Comparison of ENCODE assay signal across 8 cellular contexts in the genomic region with DNA sequence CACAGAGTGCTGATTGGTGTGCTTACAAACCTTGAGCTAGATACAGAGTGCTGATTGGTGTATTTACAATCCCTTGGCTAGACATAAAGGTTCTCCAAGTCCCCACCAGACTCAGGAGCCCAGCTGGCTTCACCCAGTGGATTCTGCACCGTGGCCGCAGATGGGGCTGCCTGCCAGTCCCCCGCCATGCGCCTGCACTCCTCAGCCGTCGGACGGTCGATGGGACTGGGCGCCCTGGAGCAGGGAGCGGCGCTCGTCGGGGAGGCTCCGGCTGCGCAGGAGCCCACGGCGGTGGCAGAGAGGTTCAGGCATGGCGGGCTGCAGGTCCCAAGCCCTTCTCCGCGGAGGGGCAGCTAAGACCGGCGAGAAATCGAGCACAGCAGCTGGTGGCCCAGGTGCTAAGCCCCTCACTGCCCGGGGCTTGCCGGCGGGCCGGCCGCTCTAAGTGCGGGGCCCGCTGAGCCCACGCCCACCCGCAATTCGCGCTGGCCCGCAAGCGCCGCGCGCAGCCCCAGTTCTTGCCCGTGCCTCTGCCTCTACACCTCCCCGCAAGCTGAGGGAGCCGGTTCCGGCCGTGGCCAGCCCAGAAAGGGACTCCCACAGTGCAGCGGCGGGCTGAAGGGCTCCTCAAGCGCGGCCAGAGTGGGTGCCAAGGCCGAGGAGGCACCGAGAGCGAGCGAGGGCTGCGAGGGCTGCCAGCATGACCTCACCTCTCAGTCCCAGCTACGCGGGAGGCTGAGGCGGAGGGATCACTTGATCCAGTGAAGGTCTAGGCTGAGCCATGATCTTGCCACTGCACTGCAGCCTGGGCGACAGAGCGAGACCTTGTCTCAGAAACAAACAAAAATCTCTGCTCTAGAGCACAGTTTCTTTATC. TPM values are rescaled to one million over a fixed set of nuclear protein-coding genes. Genes with fewer than 3 reads are reported as not detected.
DNase-seq lines count a peak whose midpoint lies in the region; ATAC-seq, FAIRE-seq and TF ChIP-seq lines count a peak whose summit lies in the region.
"Not testable (repeated sequence)": the region's sequence is repeated elsewhere in the genome, so short reads cannot be mapped to it uniquely, and the experiment has no call there.

No MANE protein-coding gene starts in this region.

- not testable (repeated sequence) for H3K79me2 ChIP-seq in H9 (ENCODE audit: insufficient read depth, low read length); H1 (ENCODE audit: control insufficient read depth in 1 of 2, insufficient read depth in 2 of 2, low read length in 2 of 2); smooth muscle cell (ENCODE audit: low read depth)

- not testable (repeated sequence) for H2BK15ac ChIP-seq in H9 (ENCODE audit: low read depth, low read length); H1 (ENCODE audit: low read length)

- H3K4me1 Mint-ChIP-seq in CD4-positive, CD25-positive, alpha-beta regulatory T cell; H9; WTC11; natural killer cell treated with Interleukin-12 subunit alpha and Interleukin-12 subunit beta and Interleukin-15 and Interleukin-18, amount 100 ng/mL, for 72 hours (ENCODE audit: low read depth in 2 of 2): not testable (repeated sequence)
- peaks cover 11% of the 10 kb centered on the region for H3K4me1 Mint-ChIP-seq in type B pancreatic cell (ENCODE audit: unreplicated experiment)

- H3K18ac ChIP-seq in H9 (ENCODE audit: insufficient read length, low read depth, low read length); H1 (ENCODE audit: extremely low read depth, low read length): not testable (repeated sequence)

- H2AFZ ChIP-seq in H9 (ENCODE audit: low read length); H1 (ENCODE audit: low read length); smooth muscle cell (ENCODE audit: low read depth): not testable (repeated sequence)

- H3K9me3 ChIP-seq in CD4-positive, CD25-positive, alpha-beta regulatory T cell (ENCODE audit: control insufficient read depth in 2 of 2, low read length in 2 of 2); H9 (ENCODE audit: control insufficient read depth, low read depth, low read length); H1 (ENCODE audit: insufficient read depth in 2 of 2, low read depth in 1 of 2, low read length in 1 of 2); iPS-15b (ENCODE audit: control insufficient read depth, insufficient read depth, low read length); smooth muscle cell (replicated peaks; ENCODE audit: low read depth): not testable (repeated sequence)

- not testable (repeated sequence) for H3K4ac ChIP-seq in H9 (ENCODE audit: low read depth, low read length); H1 (replicated peaks; ENCODE audit: insufficient read length, low read depth, low read length)

- not testable (repeated sequence) for H3K9ac ChIP-seq in H9 (ENCODE audit: extremely low read depth, insufficient read length, low read length); H1 (replicated peaks in 1 of 4; ENCODE audit: extremely low read depth in 1 of 4, low read depth in 3 of 4, low read length in 3 of 4); smooth muscle cell (ENCODE audit: low read depth)
- peak overlapping the region; percentile 47 for H3K9ac ChIP-seq in iPS-15b (ENCODE audit: low read depth, low read length)

- not testable (repeated sequence) for H3K27me3 Mint-ChIP-seq in CD4-positive, CD25-positive, alpha-beta regulatory T cell; H9 (ENCODE audit: low read depth); natural killer cell treated with Interleukin-12 subunit alpha and Interleukin-12 subunit beta and Interleukin-15 and Interleukin-18, amount 100 ng/mL, for 72 hours; type B pancreatic cell
- peaks cover 16% of the 10 kb centered on the region for H3K27me3 Mint-ChIP-seq in WTC11 (ENCODE audit: low read depth)

- not testable (repeated sequence) for H2BK120ac ChIP-seq in H9 (ENCODE audit: low read depth, low read length, poor library complexity, severe bottlenecking); H1 (replicated peaks; ENCODE audit: low read depth, low read length)

- H3K56ac ChIP-seq in H9 (ENCODE audit: insufficient read length, low read depth, low read length); H1 (replicated peaks; ENCODE audit: insufficient read length, low read depth, low read length): not testable (repeated sequence)

- TF ChIP-seq POLR2A in H1 (IDR thresholded peaks at IDR 0.05; ENCODE audit: control extremely low read depth in 1 of 2, low read depth in 2 of 2, low read length in 2 of 2) = not testable (repeated sequence)

- TF ChIP-seq EP300 in H1 (IDR thresholded peaks at IDR 0.05; ENCODE audit: borderline replicate concordance in 1 of 2, low read depth in 2 of 2, low read length in 2 of 2) = not testable (repeated sequence)

- not testable (repeated sequence) for H3K9me3 Mint-ChIP-seq in CD4-positive, CD25-positive, alpha-beta regulatory T cell; H9; WTC11; natural killer cell treated with Interleukin-12 subunit alpha and Interleukin-12 subunit beta and Interleukin-15 and Interleukin-18, amount 100 ng/mL, for 72 hours; type B pancreatic cell

- H3K23me2 ChIP-seq in H9 (ENCODE audit: insufficient read length, low read depth, low read length, poor library complexity, severe bottlenecking); H1 (ENCODE audit: low read depth, low read length): not testable (repeated sequence)

- H3K79me1 ChIP-seq in H9 (ENCODE audit: insufficient read depth, low read depth, low read length, poor library complexity, severe bottlenecking); H1 (ENCODE audit: low read depth, low read length): not testable (repeated sequence)

- H3K27ac Mint-ChIP-seq in CD4-positive, CD25-positive, alpha-beta regulatory T cell = peak overlapping the region in 2 of 3 donors; percentile 37 to 56
- not testable (repeated sequence) for H3K27ac Mint-ChIP-seq in H9; WTC11; natural killer cell treated with Interleukin-12 subunit alpha and Interleukin-12 subunit beta and Interleukin-15 and Interleukin-18, amount 100 ng/mL, for 72 hours
- H3K27ac Mint-ChIP-seq in type B pancreatic cell = peak overlapping the region; percentile 44

- not testable (repeated sequence) for H3K36me3 ChIP-seq in CD4-positive, CD25-positive, alpha-beta regulatory T cell (ENCODE audit: control insufficient read depth, insufficient read depth, low read length); H1 (ENCODE audit: control insufficient read depth in 2 of 4, insufficient read depth in 4 of 4, low read length in 3 of 4); iPS-15b (ENCODE audit: control insufficient read depth, insufficient read depth, low read length); smooth muscle cell (ENCODE audit: low read depth)

- not testable (repeated sequence) for DNase-seq in CD4-positive, CD25-positive, alpha-beta regulatory T cell; H1 (ENCODE audit: low read depth in 1 of 2, low spot score in 2 of 2); smooth muscle cell (lab: John Stamatoyannopoulos, UW; ENCODE audit: unreplicated experiment); type B pancreatic cell (ENCODE audit: extremely low spot score, unreplicated experiment)
- DNase-seq in H9 (peak; percentile 44), WTC11 (ENCODE audit: low spot score) (peak; percentile 26)
- DNase-seq in natural killer cell treated with Interleukin-12 subunit alpha and Interleukin-12 subunit beta and Interleukin-15 and Interleukin-18, amount 100 ng/mL, for 72 hours (ENCODE audit: low spot score) = peak; percentile 58

- H4K5ac ChIP-seq in H9 (ENCODE audit: insufficient read length, low read depth, low read length); H1 (ENCODE audit: insufficient read length, low read depth, low read length): not testable (repeated sequence)

- H3K27me3 ChIP-seq in CD4-positive, CD25-positive, alpha-beta regulatory T cell (ENCODE audit: control insufficient read depth, insufficient read depth, low read length); H9 (ENCODE audit: insufficient read depth, low read length); H1 (replicated peaks in 1 of 4; ENCODE audit: control insufficient read depth in 3 of 4, extremely low read depth in 1 of 4, insufficient read depth in 3 of 4, low read length in 3 of 4); iPS-15b (ENCODE audit: control insufficient read depth, insufficient read depth, low read length); smooth muscle cell (ENCODE audit: low read depth): not testable (repeated sequence)

- not testable (repeated sequence) for H4K20me1 ChIP-seq in H9 (ENCODE audit: control insufficient read depth, insufficient read depth, insufficient read length); H1 (replicated peaks in 1 of 2; ENCODE audit: control insufficient read depth in 1 of 2, insufficient read depth in 2 of 2, low read length in 2 of 2); smooth muscle cell (ENCODE audit: low read depth)

- TF ChIP-seq RAD21 in H1 (IDR thresholded peaks at IDR 0.05 in 1 of 2, conservative IDR thresholded peaks at IDR 0.05 in 1 of 2; ENCODE audit: low read depth in 2 of 2, low read length in 2 of 2) = not testable (repeated sequence)

- not testable (repeated sequence) for ATAC-seq in CD4-positive, CD25-positive, alpha-beta regulatory T cell (ENCODE audit: low read depth in 2 of 2); WTC11; natural killer cell treated with Interleukin-12 subunit alpha and Interleukin-12 subunit beta and Interleukin-15 and Interleukin-18, amount 100 ng/mL, for 72 hours

- H4K8ac ChIP-seq in H9 (replicated peaks; ENCODE audit: insufficient read length, low read depth, low read length) = not testable (repeated sequence)
- H4K8ac ChIP-seq in H1 (ENCODE audit: extremely low read depth, insufficient read depth, low read length) = peak overlapping the region; percentile 57; the same call in 1 of the 2 replicates

- not testable (repeated sequence) for H3K4me1 ChIP-seq in CD4-positive, CD25-positive, alpha-beta regulatory T cell (ENCODE audit: control insufficient read depth, insufficient read depth, low read length, poor library complexity, severe bottlenecking); H9 (ENCODE audit: insufficient read depth, low read length); H1 (replicated peaks in 1 of 4; ENCODE audit: control insufficient read depth in 3 of 4, insufficient read depth in 4 of 4, low read length in 3 of 4); iPS-15b (ENCODE audit: control insufficient read depth, insufficient read depth, low read length); smooth muscle cell (ENCODE audit: low read depth)

- POLR2A ChIA-PET in WTC11 (lab: Charles Lee) = not testable (repeated sequence)
- POLR2A ChIA-PET in H1 (lab: Charles Lee; ENCODE audit: partially characterized antibody) = interaction anchor here (1.0 to 3.6 kb wide), 5 partner anchors 8 to 242 kb away, joined by 3 to 12 read pairs (median 4); partner anchors contain the start of genes NIPSNAP1 and THOC5

- FAIRE-seq in H1 (lab: Jason Lieb, UNC) = not testable (repeated sequence)

- H3K23ac ChIP-seq in H9 (ENCODE audit: insufficient read length, low read depth, low read length); H1 (ENCODE audit: insufficient read length): not testable (repeated sequence)

- not testable (repeated sequence) for H3K36me3 Mint-ChIP-seq in CD4-positive, CD25-positive, alpha-beta regulatory T cell; H9 (ENCODE audit: insufficient read depth in 1 of 3, low read depth in 3 of 3); WTC11; natural killer cell treated with Interleukin-12 subunit alpha and Interleukin-12 subunit beta and Interleukin-15 and Interleukin-18, amount 100 ng/mL, for 72 hours; type B pancreatic cell

- H2BK12ac ChIP-seq in H9 (ENCODE audit: insufficient read length, low read depth, low read length); H1 (ENCODE audit: low read depth, low read length): not testable (repeated sequence)

- not testable (repeated sequence) for H2BK5ac ChIP-seq in H9 (ENCODE audit: insufficient read length, low read length); H1 (ENCODE audit: low read depth, low read length)

- not testable (repeated sequence) for H3K4me2 ChIP-seq in H9 (ENCODE audit: insufficient read depth, insufficient read length, low read length)
- H3K4me2 ChIP-seq in H1 (ENCODE audit: insufficient read depth in 1 of 2, low read depth in 2 of 2, low read length in 2 of 2) (peak overlapping the region in 1 of 2 experiments; percentile 21; a peak in 1 of 4 replicates), smooth muscle cell (peak overlapping the region; percentile 31)

- not testable (repeated sequence) for H2AK5ac ChIP-seq in H9 (ENCODE audit: insufficient read length, low read length); H1 (ENCODE audit: low read depth, low read length)

- TF ChIP-seq CTCF in H9 (conservative IDR thresholded peaks at IDR 0.05); WTC11 (IDR thresholded peaks at IDR 0.05); H1 (IDR thresholded peaks at IDR 0.05; ENCODE audit: control extremely low read depth in 1 of 3, insufficient read depth in 1 of 3, low read depth in 1 of 3, low read length in 3 of 3); smooth muscle cell (IDR thresholded peaks at IDR 0.05; ENCODE audit: borderline replicate concordance, insufficient read depth, poor library complexity, severe bottlenecking); type B pancreatic cell (conservative IDR thresholded peaks at IDR 0.05): not testable (repeated sequence)

- H3K4me3 Mint-ChIP-seq in CD4-positive, CD25-positive, alpha-beta regulatory T cell = peak overlapping the region in 1 of 4 donors; percentile 87
- H3K4me3 Mint-ChIP-seq in H9; natural killer cell treated with Interleukin-12 subunit alpha and Interleukin-12 subunit beta and Interleukin-15 and Interleukin-18, amount 100 ng/mL, for 72 hours; type B pancreatic cell: not testable (repeated sequence)
- H3K4me3 Mint-ChIP-seq in WTC11 = peak overlapping the region; percentile 50

- no CpG with 5 or more reads among the region's 58 CpGs for WGBS in H9 (ENCODE audit: extremely low coverage, insufficient read length, low lambda C conversion rate)
- WGBS in H1 (ENCODE audit: extremely low coverage in 1 of 2, insufficient coverage in 1 of 2, insufficient read length in 1 of 2, insufficient replicate concordance in 2 of 2, low coverage in 1 of 2, low lambda C conversion rate in 2 of 2, missing lambda C conversion rate in 1 of 2), 2 experiments = 83% methylated on average over 43 of the region's 58 CpGs; no CpG with 5 or more reads in 1 of the 2 experiments
- WGBS in smooth muscle cell (ENCODE audit: low lambda C conversion rate) = 69% methylated on average over 54 of the region's 58 CpGs

- H3K27ac ChIP-seq in CD4-positive, CD25-positive, alpha-beta regulatory T cell (ENCODE audit: insufficient read depth, low read length, poor library complexity, severe bottlenecking); H9 (ENCODE audit: insufficient read length, low read depth, low read length); H1 (ENCODE audit: low read depth, low read length); smooth muscle cell (ENCODE audit: low read depth): not testable (repeated sequence)

- not testable (repeated sequence) for H3T11ph ChIP-seq in H9 (ENCODE audit: low read length)

- CTCF ChIA-PET in WTC11 (lab: Charles Lee) = interaction anchor here (1.6 to 3.0 kb wide), 4 partner anchors 8 to 27 kb away, joined by 5 to 11 read pairs (median 10); no protein-coding TSS in a partner anchor
- CTCF ChIA-PET in H1 (lab: Charles Lee; ENCODE audit: partially characterized antibody) = interaction anchor here (1.8 to 5.7 kb wide), 2 partner anchors 9 to 26 kb away, joined by 5 to 38 read pairs; no protein-coding TSS in a partner anchor

- not testable (repeated sequence) for H3K14ac ChIP-seq in H9 (ENCODE audit: insufficient read depth, low read length); H1 (ENCODE audit: insufficient read length)

- H4K91ac ChIP-seq in H9 (ENCODE audit: insufficient read length, low read depth, low read length); H1 (replicated peaks; ENCODE audit: insufficient read length, low read length): not testable (repeated sequence)

- not testable (repeated sequence) for H3F3A ChIP-seq in smooth muscle cell (ENCODE audit: low read depth)

- not testable (repeated sequence) for H2BK20ac ChIP-seq in H9 (ENCODE audit: low read depth, low read length, poor library complexity, severe bottlenecking); H1 (ENCODE audit: low read length)

- not testable (repeated sequence) for H3K4me3 ChIP-seq in CD4-positive, CD25-positive, alpha-beta regulatory T cell (ENCODE audit: low read depth, low read length); smooth muscle cell
- H3K4me3 ChIP-seq in H1 (ENCODE audit: extremely low read depth in 1 of 4, insufficient read depth in 2 of 4, low read depth in 3 of 4, low read length in 4 of 4) (peak overlapping the region in 2 of 4 experiments; percentile 6 to 39; a peak in 2 of 8 replicates), iPS-15b (ENCODE audit: low read depth, low read length) (peak overlapping the region; percentile 37)

RNA-seq across cellular contexts. Expression of gene NF2, which starts 5.3 kb away (rescaled TPM):
- total RNA-seq in CD4-positive, CD25-positive, alpha-beta regulatory T cell = 31.6 TPM
- 10 to 100 TPM; 16.4 to 20.0 (median 18.5) TPM for polyA plus RNA-seq in CD4-positive, CD25-positive, alpha-beta regulatory T cell
- 46.5 and 50.9 TPM in 2 replicates for total RNA-seq in H9 (2021)
- 56.2 to 56.9 TPM (median 56.8 TPM) in 3 replicates for total RNA-seq in WTC11 (2021)
- 53.6 and 54.9 TPM in 2 replicates for total RNA-seq in H1 (2021; fragmentation: NEBNext Ultra II Directional; extraction: Animal tissue kit (Norgen Biotek cat#: 25700))
- polyA plus RNA-seq in H1 (2011; rRNA removed) = 17.6 and 18.3 TPM in 2 replicates
- polyA plus RNA-seq in H1 (2011; cell fraction: cytosol; rRNA removed) = 13.8 TPM
- 17.7 TPM for polyA plus RNA-seq in H1 (2011; cell fraction: nucleus; rRNA removed)
- polyA plus RNA-seq in H1 (2012, experiment 1 of 2) = 15.3 to 18.9 TPM (median 15.8 TPM) in 4 replicates
- 8.3 TPM for polyA plus RNA-seq in H1 (2012, experiment 2 of 2)
- polyA plus RNA-seq in H1 (2013, experiment 1 of 2) = 13.5 TPM
- polyA plus RNA-seq in H1 (2013, experiment 2 of 2) = 14.1 TPM
- 28.8 and 36.2 TPM in 2 replicates for polyA minus RNA-seq in H1 (2011; rRNA and poly(A)+ RNA removed)
- 23.5 TPM for polyA minus RNA-seq in H1 (2011; cell fraction: cytosol; rRNA and poly(A)+ RNA removed)
- polyA minus RNA-seq in H1 (2011; cell fraction: nucleus; rRNA and poly(A)+ RNA removed) = 22.7 TPM
- 10 to 100 TPM; 58.2 to 70.9 TPM for total RNA-seq in natural killer cell treated with Interleukin-12 subunit alpha and Interleukin-12 subunit beta and Interleukin-15 and Interleukin-18, amount 100 ng/mL, for 72 hours
- 21.7 and 25.1 TPM in 2 replicates for total RNA-seq in smooth muscle cell
- polyA plus RNA-seq in smooth muscle cell = 21.5 and 23.9 TPM in 2 replicates
- 40.3 and 45.6 TPM in 2 replicates for total RNA-seq in type B pancreatic cell (ENCODE audit: low replicate concordance)

RNA-seq across cellular contexts. Expression of gene NIPSNAP1, which starts 17.2 kb away (rescaled TPM):
- total RNA-seq in CD4-positive, CD25-positive, alpha-beta regulatory T cell = 26.9 TPM
- polyA plus RNA-seq in CD4-positive, CD25-positive, alpha-beta regulatory T cell = 10 to 100 TPM; 48.5 to 61.9 (median 54.5) TPM
- 169 and 171 TPM in 2 replicates for total RNA-seq in H9 (2021)
- total RNA-seq in WTC11 (2021) = 153 to 224 TPM (median 217 TPM) in 3 replicates
- total RNA-seq in H1 (2021; fragmentation: NEBNext Ultra II Directional; extraction: Animal tissue kit (Norgen Biotek cat#: 25700)) = 165 and 167 TPM in 2 replicates
- polyA plus RNA-seq in H1 (2011; rRNA removed) = 128 and 133 TPM in 2 replicates
- 206 TPM for polyA plus RNA-seq in H1 (2011; cell fraction: cytosol; rRNA removed)
- polyA plus RNA-seq in H1 (2011; cell fraction: nucleus; rRNA removed) = 170 TPM
- 146 to 225 TPM (median 207 TPM) in 4 replicates for polyA plus RNA-seq in H1 (2012, experiment 1 of 2)
- 249 TPM for polyA plus RNA-seq in H1 (2012, experiment 2 of 2)
- polyA plus RNA-seq in H1 (2013, experiment 1 of 2) = 146 TPM
- 143 TPM for polyA plus RNA-seq in H1 (2013, experiment 2 of 2)
- polyA minus RNA-seq in H1 (2011; rRNA and poly(A)+ RNA removed) = 150 and 179 TPM in 2 replicates
- polyA minus RNA-seq in H1 (2011; cell fraction: cytosol; rRNA and poly(A)+ RNA removed) = 76.8 TPM
- polyA minus RNA-seq in H1 (2011; cell fraction: nucleus; rRNA and poly(A)+ RNA removed) = 75.6 TPM
- total RNA-seq in natural killer cell treated with Interleukin-12 subunit alpha and Interleukin-12 subunit beta and Interleukin-15 and Interleukin-18, amount 100 ng/mL, for 72 hours = 10 to 100 TPM; 20.3 to 21.4 TPM
- 36.7 and 42.8 TPM in 2 replicates for total RNA-seq in smooth muscle cell
- polyA plus RNA-seq in smooth muscle cell = 70.1 and 78.8 TPM in 2 replicates
- 97.2 and 128 TPM in 2 replicates for total RNA-seq in type B pancreatic cell (ENCODE audit: low replicate concordance)

RNA-seq across cellular contexts. Expression of gene THOC5, which starts 44.6 kb away (rescaled TPM):
- total RNA-seq in CD4-positive, CD25-positive, alpha-beta regulatory T cell = 54.0 TPM
- 10 to 100 TPM; 27.8 to 33.7 (median 30.7) TPM for polyA plus RNA-seq in CD4-positive, CD25-positive, alpha-beta regulatory T cell
- total RNA-seq in H9 (2021) = 68.2 and 71.8 TPM in 2 replicates
- 43.7 to 51.2 TPM (median 47.8 TPM) in 3 replicates for total RNA-seq in WTC11 (2021)
- 61.5 and 65.7 TPM in 2 replicates for total RNA-seq in H1 (2021; fragmentation: NEBNext Ultra II Directional; extraction: Animal tissue kit (Norgen Biotek cat#: 25700))
- polyA plus RNA-seq in H1 (2011; rRNA removed) = 27.7 and 30.3 TPM in 2 replicates
- 37.9 TPM for polyA plus RNA-seq in H1 (2011; cell fraction: cytosol; rRNA removed)
- 55.6 TPM for polyA plus RNA-seq in H1 (2011; cell fraction: nucleus; rRNA removed)
- 30.9 to 46.1 TPM (median 37.8 TPM) in 4 replicates for polyA plus RNA-seq in H1 (2012, experiment 1 of 2)
- 25.7 TPM for polyA plus RNA-seq in H1 (2012, experiment 2 of 2)
- 21.0 TPM for polyA plus RNA-seq in H1 (2013, experiment 1 of 2)
- 21.9 TPM for polyA plus RNA-seq in H1 (2013, experiment 2 of 2)
- polyA minus RNA-seq in H1 (2011; rRNA and poly(A)+ RNA removed) = 80.8 and 82.5 TPM in 2 replicates
- 54.2 TPM for polyA minus RNA-seq in H1 (2011; cell fraction: cytosol; rRNA and poly(A)+ RNA removed)
- 34.1 TPM for polyA minus RNA-seq in H1 (2011; cell fraction: nucleus; rRNA and poly(A)+ RNA removed)
- 10 to 100 TPM; 64.6 to 89.3 TPM for total RNA-seq in natural killer cell treated with Interleukin-12 subunit alpha and Interleukin-12 subunit beta and Interleukin-15 and Interleukin-18, amount 100 ng/mL, for 72 hours
- 20.7 and 21.7 TPM in 2 replicates for total RNA-seq in smooth muscle cell
- polyA plus RNA-seq in smooth muscle cell = 13.7 and 22.6 TPM in 2 replicates
- 36.6 and 53.5 TPM in 2 replicates for total RNA-seq in type B pancreatic cell (ENCODE audit: low replicate concordance)
